In genomic region chr7:1666251-1666778, GRCh38 we compare ENCODE assay signal across 9 cellular contexts.
DNase-seq lines count a peak whose midpoint lies in the region; ATAC-seq and TF ChIP-seq lines count a peak whose summit lies in the region.
"Had no signal": no experiment of that assay in that cellular context is flagged by ENCODE, and none has a peak within 500 bp of the region (broad histone marks: within the 10 kb centered on the region; RNA-seq: fewer than 3 reads in every experiment).

No MANE protein-coding gene starts in this region.

- no peak overlapping the region for H3K27ac ChIP-seq in HEK293 (ENCODE audit: extremely low read depth, low read depth, low read length)

- peak; percentile 22 for DNase-seq in ACHN
- no peak for DNase-seq in effector memory CD8-positive, alpha-beta T cell
- DNase-seq in putamen (ENCODE audit: low spot score): no peak
- DNase-seq: GF-D8 had no signal

- H3K4me3 Mint-ChIP-seq in effector memory CD8-positive, alpha-beta T cell: peak overlapping the region; percentile 25 to 45
- peak overlapping the region; percentile 38 to 67 (median 48) for H3K4me3 Mint-ChIP-seq in nephron

- no peak for ATAC-seq in effector memory CD8-positive, alpha-beta T cell (replicated peaks)
- ATAC-seq in HG02678 (IDR thresholded peaks at IDR 0.05; ENCODE audit: unreplicated experiment) (no peak), GM19455 (IDR thresholded peaks at IDR 0.05; ENCODE audit: unreplicated experiment) (no peak), HG02571 (IDR thresholded peaks at IDR 0.05; ENCODE audit: unreplicated experiment) (no peak)

- POLR2A ChIA-PET in HEK293 (lab: Yijun Ruan, JAX): no interaction called here

- peak overlapping the region; percentile 29 for H3K4me3 ChIP-seq in HEK293 (ENCODE audit: low read depth, low read length)

- peaks cover 36 to 61% of the 10 kb centered on the region in 2 donors for H3K27me3 Mint-ChIP-seq in effector memory CD8-positive, alpha-beta T cell
- H3K27me3 Mint-ChIP-seq in nephron (ENCODE audit: low read depth): peaks cover 46% of the 10 kb centered on the region

- TF ChIP-seq CTCF in HEK293 (tag by site-specific recombination; IDR thresholded peaks at IDR 0.05): no peak
- TF ChIP-seq CTCF in nephron (IDR thresholded peaks at IDR 0.05; ENCODE audit: unreplicated experiment in 3 of 3): no peak

- H3K36me3 Mint-ChIP-seq in effector memory CD8-positive, alpha-beta T cell (ENCODE audit: insufficient read depth): no peaks in the 10 kb centered on the region
- no peaks in the 10 kb centered on the region for H3K36me3 Mint-ChIP-seq in nephron (ENCODE audit: low read depth)

- CTCF ChIA-PET in HEK293 (lab: Yijun Ruan, JAX): interaction anchor here (0.6 kb wide), 1 partner anchor 87 kb away, joined by 3 read pairs; no protein-coding TSS in a partner anchor

- H3K36me3 ChIP-seq in HEK293 (ENCODE audit: control insufficient read depth in 2 of 2, insufficient read depth in 1 of 2, low read length in 2 of 2): no peaks in the 10 kb centered on the region

- H3K4me1 Mint-ChIP-seq in effector memory CD8-positive, alpha-beta T cell (ENCODE audit: low read depth in 2 of 2): peaks cover 11 to 12% of the 10 kb centered on the region in 2 donors
- peaks cover 6% of the 10 kb centered on the region for H3K4me1 Mint-ChIP-seq in nephron

- no peaks in the 10 kb centered on the region for H3K9me3 Mint-ChIP-seq in effector memory CD8-positive, alpha-beta T cell
- no peaks in the 10 kb centered on the region for H3K9me3 Mint-ChIP-seq in nephron

- H3K9me3 ChIP-seq in HEK293 (ENCODE audit: control insufficient read depth, insufficient read depth, low read depth, low read length): no peaks in the 10 kb centered on the region

- no peak overlapping the region for H3K27ac Mint-ChIP-seq in effector memory CD8-positive, alpha-beta T cell
- no peak overlapping the region for H3K27ac Mint-ChIP-seq in nephron

- in situ Hi-C loops in ACHN (cut with HindIII; ENCODE audit: low pct_ligation_motif_present, low pct_unique_long_range_greater_than_20kb, low sequenced_read_pairs): no loop called here

- 0 out of 2 replicates have a peak, but pooled peaks cover 3% of the 10 kb centered on the region for H3K4me1 ChIP-seq in HEK293 (ENCODE audit: control insufficient read depth, insufficient read depth, low read length)

TF ChIP-seq in HEK293, 187 proteins besides CTCF, POLR2A, EP300 and RAD21 (continues in another document):
- TF ChIP-seq ZNF621 (tag by site-specific recombination; IDR thresholded peaks at IDR 0.05): no peak
- no peak for TF ChIP-seq ZSCAN4 (tag by site-specific recombination; IDR thresholded peaks at IDR 0.05)
- TF ChIP-seq GLI4 (tag by site-specific recombination; IDR thresholded peaks at IDR 0.05): no peak
- TF ChIP-seq KLF9 (tag by site-specific recombination; IDR thresholded peaks at IDR 0.05; ENCODE audit: low read depth): no peak
- TF ChIP-seq ZNF707 (tag by site-specific recombination; IDR thresholded peaks at IDR 0.05): no peak
- TF ChIP-seq, protein P1, sequence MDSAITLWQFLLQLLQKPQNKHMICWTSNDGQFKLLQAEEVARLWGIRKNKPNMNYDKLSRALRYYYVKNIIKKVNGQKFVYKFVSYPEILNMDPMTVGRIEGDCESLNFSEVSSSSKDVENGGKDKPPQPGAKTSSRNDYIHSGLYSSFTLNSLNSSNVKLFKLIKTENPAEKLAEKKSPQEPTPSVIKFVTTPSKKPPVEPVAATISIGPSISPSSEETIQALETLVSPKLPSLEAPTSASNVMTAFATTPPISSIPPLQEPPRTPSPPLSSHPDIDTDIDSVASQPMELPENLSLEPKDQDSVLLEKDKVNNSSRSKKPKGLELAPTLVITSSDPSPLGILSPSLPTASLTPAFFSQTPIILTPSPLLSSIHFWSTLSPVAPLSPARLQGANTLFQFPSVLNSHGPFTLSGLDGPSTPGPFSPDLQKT (IDR thresholded peaks at IDR 0.05; ENCODE audit: borderline replicate concordance, low read depth, low read length): no peak
- TF ChIP-seq ZNF391 (tag by site-specific recombination; IDR thresholded peaks at IDR 0.05; ENCODE audit: borderline replicate concordance, low read depth): no peak
- TF ChIP-seq, protein P2, sequence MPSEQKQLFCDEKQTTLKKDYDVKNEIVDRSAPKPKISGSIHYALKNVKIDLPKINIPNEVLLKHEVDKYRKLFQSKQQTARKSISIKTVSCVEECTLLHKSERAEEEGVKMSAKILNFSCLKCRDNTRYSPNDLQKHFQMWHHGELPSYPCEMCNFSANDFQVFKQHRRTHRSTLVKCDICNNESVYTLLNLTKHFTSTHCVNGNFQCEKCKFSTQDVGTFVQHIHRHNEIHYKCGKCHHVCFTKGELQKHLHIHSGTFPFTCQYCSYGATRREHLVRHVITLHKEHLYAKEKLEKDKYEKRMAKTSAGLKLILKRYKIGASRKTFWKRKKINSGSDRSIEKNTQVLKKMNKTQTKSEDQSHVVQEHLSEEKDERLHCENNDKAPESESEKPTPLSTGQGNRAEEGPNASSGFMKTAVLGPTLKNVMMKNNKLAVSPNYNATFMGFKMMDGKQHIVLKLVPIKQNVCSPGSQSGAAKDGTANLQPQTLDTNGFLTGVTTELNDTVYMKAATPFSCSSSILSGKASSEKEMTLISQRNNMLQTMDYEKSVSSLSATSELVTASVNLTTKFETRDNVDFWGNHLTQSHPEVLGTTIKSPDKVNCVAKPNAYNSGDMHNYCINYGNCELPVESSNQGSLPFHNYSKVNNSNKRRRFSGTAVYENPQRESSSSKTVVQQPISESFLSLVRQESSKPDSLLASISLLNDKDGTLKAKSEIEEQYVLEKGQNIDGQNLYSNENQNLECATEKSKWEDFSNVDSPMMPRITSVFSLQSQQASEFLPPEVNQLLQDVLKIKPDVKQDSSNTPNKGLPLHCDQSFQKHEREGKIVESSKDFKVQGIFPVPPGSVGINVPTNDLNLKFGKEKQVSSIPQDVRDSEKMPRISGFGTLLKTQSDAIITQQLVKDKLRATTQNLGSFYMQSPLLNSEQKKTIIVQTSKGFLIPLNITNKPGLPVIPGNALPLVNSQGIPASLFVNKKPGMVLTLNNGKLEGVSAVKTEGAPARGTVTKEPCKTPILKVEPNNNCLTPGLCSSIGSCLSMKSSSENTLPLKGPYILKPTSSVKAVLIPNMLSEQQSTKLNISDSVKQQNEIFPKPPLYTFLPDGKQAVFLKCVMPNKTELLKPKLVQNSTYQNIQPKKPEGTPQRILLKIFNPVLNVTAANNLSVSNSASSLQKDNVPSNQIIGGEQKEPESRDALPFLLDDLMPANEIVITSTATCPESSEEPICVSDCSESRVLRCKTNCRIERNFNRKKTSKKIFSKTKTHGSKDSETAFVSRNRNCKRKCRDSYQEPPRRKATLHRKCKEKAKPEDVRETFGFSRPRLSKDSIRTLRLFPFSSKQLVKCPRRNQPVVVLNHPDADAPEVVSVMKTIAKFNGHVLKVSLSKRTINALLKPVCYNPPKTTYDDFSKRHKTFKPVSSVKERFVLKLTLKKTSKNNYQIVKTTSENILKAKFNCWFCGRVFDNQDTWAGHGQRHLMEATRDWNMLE (tag by site-specific recombination; conservative IDR thresholded peaks at IDR 0.05; ENCODE audit: low read depth): no peak
- no peak for TF ChIP-seq ZNF169 (tag by site-specific recombination; IDR thresholded peaks at IDR 0.05)
- no peak for TF ChIP-seq ZNF544 (tag by site-specific recombination; IDR thresholded peaks at IDR 0.05)
- TF ChIP-seq ZSCAN23 (tag by site-specific recombination; IDR thresholded peaks at IDR 0.05): no peak
- TF ChIP-seq ZNF280C (tag by site-specific recombination; IDR thresholded peaks at IDR 0.05): no peak
- TF ChIP-seq ZNF311 (tag by site-specific recombination; IDR thresholded peaks at IDR 0.05; ENCODE audit: borderline replicate concordance): no peak
- peak; percentile 33; the same call in 1 of the 2 replicates for TF ChIP-seq ZIC2 (tag by site-specific recombination; IDR thresholded peaks at IDR 0.05)
- no peak for TF ChIP-seq ZNF324 (tag by site-specific recombination; IDR thresholded peaks at IDR 0.05)
- no peak for TF ChIP-seq TRIM28 (IDR thresholded peaks at IDR 0.05; ENCODE audit: borderline replicate concordance, low read length)
- no peak for TF ChIP-seq ZNF600 (tag by site-specific recombination; IDR thresholded peaks at IDR 0.05)
- peak; percentile 17; the same call in 1 of the 2 replicates for TF ChIP-seq ZFHX2 (tag by site-specific recombination; conservative IDR thresholded peaks at IDR 0.05)
- TF ChIP-seq ZNF155 (tag by site-specific recombination; IDR thresholded peaks at IDR 0.05): no peak
- no peak for TF ChIP-seq ZNF529 (tag by site-specific recombination; IDR thresholded peaks at IDR 0.05; ENCODE audit: insufficient replicate concordance)
- peak; percentile 87 for TF ChIP-seq ZNF777 (tag by site-specific recombination; IDR thresholded peaks at IDR 0.05; ENCODE audit: borderline replicate concordance)
- no peak for TF ChIP-seq ZNF114 (tag by site-specific recombination; IDR thresholded peaks at IDR 0.05)
- TF ChIP-seq KLF16 (tag by site-specific recombination; IDR thresholded peaks at IDR 0.05): no peak
